Comparison of ENCODE assay signal across 12 cellular contexts in the genomic region with DNA sequence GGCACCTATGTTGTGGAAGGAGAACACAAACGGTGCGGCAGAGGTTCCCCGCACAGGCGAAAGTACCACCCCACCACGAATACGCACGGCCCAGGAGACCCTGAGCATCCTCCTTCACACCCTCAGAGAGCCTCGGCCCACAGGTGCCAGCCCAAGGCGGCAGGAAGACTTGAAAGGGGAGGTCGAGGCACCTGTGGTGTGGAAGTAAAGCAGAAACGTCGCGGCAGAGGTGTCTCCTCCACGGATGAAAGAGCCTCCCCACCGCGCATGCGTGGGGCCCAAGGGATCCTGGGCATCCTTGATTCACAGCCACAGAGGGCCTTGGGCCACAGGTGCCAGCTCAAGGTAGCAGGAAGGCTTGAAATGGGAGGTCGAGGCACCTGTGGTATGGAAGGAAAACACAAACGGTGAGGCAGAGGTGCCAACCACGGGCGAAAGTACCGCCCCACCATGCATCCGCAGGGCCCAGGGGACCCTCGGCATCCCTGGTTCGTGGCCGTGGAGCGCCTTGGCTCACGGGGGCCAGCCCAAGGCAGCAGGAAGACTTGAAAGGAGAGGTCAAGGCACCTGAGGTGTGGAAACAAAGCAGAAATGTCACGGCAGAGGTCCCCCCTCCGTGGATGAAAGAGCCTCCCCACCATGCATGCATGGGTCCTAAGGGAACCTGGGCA.
A peak's percentile ranks its signal among the peaks of the same experiment; 100 is the strongest.
DNase-seq lines count a peak whose midpoint lies in the region; ATAC-seq and TF ChIP-seq lines count a peak whose summit lies in the region.
"Had no signal": no experiment of that assay in that cellular context is flagged by ENCODE, and none has a peak within 500 bp of the region (broad histone marks: within the 10 kb centered on the region; RNA-seq: fewer than 3 reads in every experiment).

No MANE protein-coding gene starts in this region.

- H3K27me3 ChIP-seq in spleen (replicated peaks in 1 of 7) = no peaks in the 10 kb centered on the region

- peaks cover 6 to 100% (median 100%) of the 10 kb centered on the region in 8 donors for H3K9me3 ChIP-seq in spleen

- H3K27ac ChIP-seq in spleen = no peak overlapping the region

- POLR2A ChIA-PET in activated CD4-positive, alpha-beta memory T cell treated with anti-CD3 and anti-CD28 coated beads, Interleukin-2, amount 10 ng/mL, durations not matched to agents 7 days and 5 days (lab: Charles Lee) = no interaction called here

- no peaks in the 10 kb centered on the region for H3K27me3 Mint-ChIP-seq in activated CD4-positive, alpha-beta memory T cell treated with anti-CD3 and anti-CD28 coated beads, Interleukin-2, amount 10 ng/mL, durations not matched to agents 7 days and 5 days
- H3K27me3 Mint-ChIP-seq: stimulated activated naive CD8-positive, alpha-beta T cell treated with anti-CD3 and anti-CD28 coated beads, Interleukin-15, Interleukin-2, amounts not matched to agents 100 ng/mL and 50 ng/mL, for 24 hours had no signal

- no peaks in the 10 kb centered on the region for H3K4me1 ChIP-seq in spleen

- peaks cover 2% of the 10 kb centered on the region for H3K36me3 Mint-ChIP-seq in activated CD4-positive, alpha-beta memory T cell treated with anti-CD3 and anti-CD28 coated beads, Interleukin-2, amount 10 ng/mL, durations not matched to agents 7 days and 5 days (ENCODE audit: low read depth)

- no peak overlapping the region for H3K4me3 Mint-ChIP-seq in activated CD4-positive, alpha-beta memory T cell treated with anti-CD3 and anti-CD28 coated beads, Interleukin-2, amount 10 ng/mL, durations not matched to agents 7 days and 5 days
- H3K4me3 Mint-ChIP-seq: stimulated activated naive CD8-positive, alpha-beta T cell treated with anti-CD3 and anti-CD28 coated beads, Interleukin-15, Interleukin-2, amounts not matched to agents 100 ng/mL and 50 ng/mL, for 24 hours had no signal

- no peak for ATAC-seq in left ventricle myocardium superior
- ATAC-seq in HG03571 (IDR thresholded peaks at IDR 0.05; ENCODE audit: unreplicated experiment) = no peak
- ATAC-seq: HCT116 had no signal

- H3K9me3 Mint-ChIP-seq in activated CD4-positive, alpha-beta memory T cell treated with anti-CD3 and anti-CD28 coated beads, Interleukin-2, amount 10 ng/mL, durations not matched to agents 7 days and 5 days = peaks cover 36% of the 10 kb centered on the region

- intact Hi-C loops in left ventricle myocardium superior (cut with micrococcal nuclease) (no loop called here), spleen (cut with DNase I; ENCODE audit: low total_unique reads) (no loop called here)

- H3K4me3 ChIP-seq in spleen = no peak overlapping the region

- no peaks in the 10 kb centered on the region for H3K36me3 ChIP-seq in spleen

- no peak overlapping the region for H3K27ac Mint-ChIP-seq in activated CD4-positive, alpha-beta memory T cell treated with anti-CD3 and anti-CD28 coated beads, Interleukin-2, amount 10 ng/mL, durations not matched to agents 7 days and 5 days
- H3K27ac Mint-ChIP-seq: stimulated activated naive CD8-positive, alpha-beta T cell treated with anti-CD3 and anti-CD28 coated beads, Interleukin-15, Interleukin-2, amounts not matched to agents 100 ng/mL and 50 ng/mL, for 24 hours had no signal

- H3K4me1 Mint-ChIP-seq in activated CD4-positive, alpha-beta memory T cell treated with anti-CD3 and anti-CD28 coated beads, Interleukin-2, amount 10 ng/mL, durations not matched to agents 7 days and 5 days = no peaks in the 10 kb centered on the region

- DNase-seq in GM13976 (ENCODE audit: low spot score) (peak; percentile 2), left ventricle myocardium superior (peak; percentile 15), spleen (peak; percentile 48), LoVo (ENCODE audit: low spot score) (no peak), NCI-H1436 treated with DMSO at 0.1 percent for 48 hours (lab: John Stamatoyannopoulos, UW) (no peak)
- peak; percentile 9 for DNase-seq in activated CD4-positive, alpha-beta memory T cell treated with anti-CD3 and anti-CD28 coated beads, Interleukin-2, amount 10 ng/mL, durations not matched to agents 7 days and 5 days
- DNase-seq: caudate nucleus, KG1, NCI-H2029 treated with DMSO at 0.1 percent for 48 hours had no signal

- TF ChIP-seq POLR2A in spleen (IDR thresholded peaks at IDR 0.05) = no peak

- in situ Hi-C loops in GM13976 (cut with MboI; ENCODE audit: low sequenced_read_pairs, unreplicated experiment) = no loop called here

- TF ChIP-seq CTCF in GM13976 (IDR thresholded peaks at IDR 0.05; ENCODE audit: borderline replicate concordance, control extremely low read depth, extremely low read depth, insufficient read depth, missing control alignments) = no peak
- no peak for TF ChIP-seq CTCF in spleen (IDR thresholded peaks at IDR 0.05 in 8 of 11, conservative IDR thresholded peaks at IDR 0.05 in 3 of 11)

- CTCF ChIA-PET in activated CD4-positive, alpha-beta memory T cell treated with anti-CD3 and anti-CD28 coated beads, Interleukin-2, amount 10 ng/mL, durations not matched to agents 7 days and 5 days (lab: Charles Lee) = no interaction called here

- 66 to 75% (median 70%) methylated on average over 28 to 30 of the region's 30 CpGs for WGBS in spleen, 5 donors

Comparison
In these comparisons a context has a peak if more than half of its experiments do, and no peak if none do; other contexts are left out.
1. DNase-seq: peak in GM13976 (single experiment), activated CD4-positive, alpha-beta memory T cell treated with anti-CD3 and anti-CD28 coated beads, Interleukin-2, amount 10 ng/mL, durations not matched to agents 7 days and 5 days (single experiment), left ventricle myocardium superior (single experiment) and spleen (single experiment); none in LoVo (single experiment) and NCI-H1436 treated with DMSO at 0.1 percent for 48 hours (single experiment).